9 cellular contexts compared by ENCODE assay signal in the genomic region with DNA sequence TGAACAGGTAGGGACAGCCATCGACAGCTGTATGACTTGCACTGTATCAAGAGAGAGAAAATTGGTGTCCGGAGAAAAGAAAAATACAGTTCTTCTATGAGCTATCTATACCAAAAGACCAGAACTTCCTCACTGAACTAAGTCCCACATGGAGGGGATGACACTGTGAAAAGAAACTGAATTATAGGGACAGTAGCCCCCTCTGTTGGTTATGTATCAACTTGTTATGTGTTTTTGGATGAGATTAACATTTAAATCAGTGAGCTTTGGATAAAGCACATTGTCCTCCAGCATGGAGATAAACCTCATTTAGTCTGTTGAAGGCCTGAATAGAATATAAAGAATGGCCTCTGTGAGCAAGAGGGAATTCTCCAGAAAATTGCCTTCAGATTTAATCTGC.
DNase-seq lines count a peak whose midpoint lies in the region; ATAC-seq and TF ChIP-seq lines count a peak whose summit lies in the region.
"Had no signal": no experiment of that assay in that cellular context is flagged by ENCODE, and none has a peak within 500 bp of the region (broad histone marks: within the 10 kb centered on the region; RNA-seq: fewer than 3 reads in every experiment).

No MANE protein-coding gene starts in this region.

- H3K9ac ChIP-seq in mesenchymal stem cell (ENCODE audit: low read length), result no peak overlapping the region

- H3K9me3 ChIP-seq in mesenchymal stem cell (ENCODE audit: control insufficient read depth, low read length), result peaks cover 1% of the 10 kb centered on the region

- H3K14ac ChIP-seq in mesenchymal stem cell (ENCODE audit: low read length in 2 of 2), result no peak overlapping the region

- no peak overlapping the region for H2BK120ac ChIP-seq in mesenchymal stem cell (ENCODE audit: low read depth, low read length)

- DNase-seq in GDM1 (lab: John Stamatoyannopoulos, UW) (peak; percentile 17), NAMALWA (ENCODE audit: low spot score) (peak; percentile 55), brain microvascular endothelial cell (peak; percentile 4), mesenchymal stem cell (peak; percentile 45), natural killer cell (no peak)
- DNase-seq in activated CD4-positive, CD25-positive, alpha-beta regulatory T cell (lab: John Stamatoyannopoulos, UW), result no peak
- DNase-seq: SHP77 had no signal

- H4K8ac ChIP-seq in mesenchymal stem cell (ENCODE audit: low read length), result no peak overlapping the region

- no peak overlapping the region for H3K23ac ChIP-seq in mesenchymal stem cell (ENCODE audit: low read length in 2 of 2)

- WGBS in mesenchymal stem cell, result no CpG with 5 or more reads among the region's 2 CpGs

- no peak overlapping the region for H3K4me3 Mint-ChIP-seq in natural killer cell

- ATAC-seq in natural killer cell (no peak), HG03439 (IDR thresholded peaks at IDR 0.05; ENCODE audit: unreplicated experiment) (no peak), HG03159 (IDR thresholded peaks at IDR 0.05; ENCODE audit: unreplicated experiment) (no peak)

- TF ChIP-seq CTCF in brain microvascular endothelial cell (IDR thresholded peaks at IDR 0.05; ENCODE audit: low read depth, low read length, missing control alignments) (peak; percentile 11), natural killer cell (IDR thresholded peaks at IDR 0.05) (no peak)

- no peak overlapping the region for H3K18ac ChIP-seq in mesenchymal stem cell (ENCODE audit: low read depth in 1 of 2, low read length in 2 of 2)

- no peak overlapping the region for H2BK12ac ChIP-seq in mesenchymal stem cell (ENCODE audit: low read length in 2 of 2)

- H4K91ac ChIP-seq in mesenchymal stem cell (ENCODE audit: low read length), result no peak overlapping the region

- H3K4me1 Mint-ChIP-seq in natural killer cell, result no peaks in the 10 kb centered on the region

- no peaks in the 10 kb centered on the region for H3K36me3 Mint-ChIP-seq in natural killer cell

- H3K4ac ChIP-seq in mesenchymal stem cell (ENCODE audit: low read depth in 1 of 2, low read length in 2 of 2), result no peak overlapping the region

- intact Hi-C loops in natural killer cell (cut with micrococcal nuclease), result no loop called here

- no peaks in the 10 kb centered on the region for H3K27me3 Mint-ChIP-seq in natural killer cell (ENCODE audit: low read depth in 2 of 2)

- no peak overlapping the region for H2AK5ac ChIP-seq in mesenchymal stem cell (ENCODE audit: low read length, severe bottlenecking)

- H3K4me1 ChIP-seq in mesenchymal stem cell (ENCODE audit: control insufficient read depth, insufficient read depth, low read depth, low read length), result no peaks in the 10 kb centered on the region

- H3K27me3 ChIP-seq in brain microvascular endothelial cell (replicated peaks), result no peaks in the 10 kb centered on the region
- H3K27me3 ChIP-seq in mesenchymal stem cell (ENCODE audit: control insufficient read depth in 1 of 2, insufficient read depth in 1 of 2, low read length in 2 of 2), result no peaks in the 10 kb centered on the region

- no peak overlapping the region for H2AFZ ChIP-seq in mesenchymal stem cell (ENCODE audit: low read depth, low read length)

- H3K27ac Mint-ChIP-seq in natural killer cell, result no peak overlapping the region

- no peak overlapping the region for H2BK5ac ChIP-seq in mesenchymal stem cell (ENCODE audit: low read depth, low read length, poor library complexity, severe bottlenecking)

- H2BK15ac ChIP-seq in mesenchymal stem cell (ENCODE audit: low read depth, poor library complexity, severe bottlenecking), result no peak overlapping the region

- peaks cover 0 to 2% of the 10 kb centered on the region in 2 donors for H3K9me3 Mint-ChIP-seq in natural killer cell

- H3K36me3 ChIP-seq in brain microvascular endothelial cell (replicated peaks) (no peaks in the 10 kb centered on the region), mesenchymal stem cell (ENCODE audit: control insufficient read depth in 1 of 2, insufficient read depth in 2 of 2, low read depth in 1 of 2, low read length in 2 of 2) (peaks cover 0 to 30% of the 10 kb centered on the region in 2 experiments)

- in situ Hi-C loops in brain microvascular endothelial cell (cut with HindIII; ENCODE audit: low pct_ligation_motif_present, low sequenced_read_pairs), result no loop called here

- H3K27ac ChIP-seq in brain microvascular endothelial cell (no peak overlapping the region), mesenchymal stem cell (ENCODE audit: low read length, poor library complexity, severe bottlenecking) (no peak overlapping the region)

- no peak overlapping the region for H3K4me2 ChIP-seq in mesenchymal stem cell (ENCODE audit: low read length, poor library complexity, severe bottlenecking)

- peaks cover 2% of the 10 kb centered on the region for H3K79me1 ChIP-seq in mesenchymal stem cell (replicated peaks; ENCODE audit: low read length, poor library complexity, severe bottlenecking)

- H3K4me3 ChIP-seq in brain microvascular endothelial cell (ENCODE audit: low read depth, low read length) (no peak overlapping the region), mesenchymal stem cell (ENCODE audit: insufficient read depth in 1 of 2, low read depth in 1 of 2, low read length in 2 of 2) (no peak overlapping the region)

Comparison
In these comparisons a context has a peak if more than half of its experiments do, and no peak if none do; other contexts are left out.
1. DNase-seq: peak in GDM1 (single experiment), NAMALWA (single experiment), brain microvascular endothelial cell (single experiment) and mesenchymal stem cell (single experiment); none in natural killer cell (single experiment) and activated CD4-positive, CD25-positive, alpha-beta regulatory T cell (0 of 4).